In genomic region chr19:53781332-53781731, GRCh38 we compare ENCODE assay signal across 4 cellular contexts. TPM values are rescaled to one million over a fixed set of nuclear protein-coding genes. Genes with fewer than 3 reads are reported as not detected.
"Had no signal": no experiment of that assay in that cellular context is flagged by ENCODE, and none has a peak within 500 bp of the region (broad histone marks: within the 10 kb centered on the region; RNA-seq: fewer than 3 reads in every experiment).

No MANE protein-coding gene starts in this region.

RNA-seq across cellular contexts. Expression of gene NLRP12, which starts 42.8 kb away (rescaled TPM):
- total RNA-seq: foreskin keratinocyte, hepatocyte, mammary epithelial cell, myocyte had no signal
- polyA plus RNA-seq: foreskin keratinocyte, hepatocyte, mammary epithelial cell had no signal
